Comparison of ENCODE assay signal across 22 cellular contexts in genomic region chr12:131918311-131919050, GRCh38.
"Had no signal": no experiment of that assay in that cellular context is flagged by ENCODE, and none has a peak within 500 bp of the region (broad histone marks: within the 10 kb centered on the region; RNA-seq: fewer than 3 reads in every experiment).

No MANE protein-coding gene starts in this region.

- H3K79me2 ChIP-seq: parathyroid adenoma had no signal

- H2AFZ ChIP-seq: parathyroid adenoma had no signal

- H3K27ac ChIP-seq: breast epithelium, esophagus squamous epithelium, neutrophil, parathyroid adenoma, spleen, tibial nerve, uterus had no signal

- H3K27me3 Mint-ChIP-seq: activated CD4-positive, alpha-beta T cell treated with anti-CD3 and anti-CD28 coated beads, Interleukin-2, amount 10 ng/mL, durations not matched to agents 7 days and 5 days; activated T-cell treated with anti-CD3 and anti-CD28 coated beads, Interleukin-2, amount 50 U/mL, for 24 hours; dendritic cell treated with granulocyte-macrophage colony-stimulating factor and Interleukin-4, amounts not matched to agents 40 ng/mL and 50 ng/mL, for 4 days; natural killer cell treated with Interleukin-12 subunit alpha and Interleukin-12 subunit beta and Interleukin-15 and Interleukin-18, amount 100 ng/mL, for 72 hours had no signal

- H3K4me3 ChIP-seq: breast epithelium, esophagus squamous epithelium, lung, spleen, tibial nerve, uterus had no signal

- H3K9me3 Mint-ChIP-seq: activated CD4-positive, alpha-beta T cell treated with anti-CD3 and anti-CD28 coated beads, Interleukin-2, amount 10 ng/mL, durations not matched to agents 7 days and 5 days; activated T-cell treated with anti-CD3 and anti-CD28 coated beads, Interleukin-2, amount 50 U/mL, for 24 hours; dendritic cell treated with granulocyte-macrophage colony-stimulating factor and Interleukin-4, amounts not matched to agents 40 ng/mL and 50 ng/mL, for 4 days; natural killer cell treated with Interleukin-12 subunit alpha and Interleukin-12 subunit beta and Interleukin-15 and Interleukin-18, amount 100 ng/mL, for 72 hours had no signal

- FAIRE-seq: astrocyte, endothelial cell of umbilical vein had no signal

- H3K36me3 ChIP-seq: uterus had no signal

- DNase-seq: activated CD4-positive, alpha-beta T cell treated with anti-CD3 and anti-CD28 coated beads, Interleukin-2, amount 10 ng/mL, durations not matched to agents 7 days and 5 days; activated CD8-positive, alpha-beta T cell treated with anti-CD3 and anti-CD28 coated beads, Interleukin-2, amount 10 ng/mL, durations not matched to agents 7 days and 5 days; activated naive CD4-positive, alpha-beta T cell treated with anti-CD3 and anti-CD28 coated beads, Interleukin-2, amount 50 U/mL, for 16 hours; activated T-cell treated with anti-CD3 and anti-CD28 coated beads, Interleukin-2, amount 50 U/mL, for 24 hours; effector CD8-positive, alpha-beta T cell; esophagus squamous epithelium; left colon; spleen; stimulated activated naive CD4-positive, alpha-beta T cell; T-helper 1 cell; T1000; uterus had no signal

- H3K4me3 Mint-ChIP-seq: activated CD4-positive, alpha-beta T cell treated with anti-CD3 and anti-CD28 coated beads, Interleukin-2, amount 10 ng/mL, durations not matched to agents 7 days and 5 days; activated CD8-positive, alpha-beta T cell treated with anti-CD3 and anti-CD28 coated beads, Interleukin-2, amount 10 ng/mL, durations not matched to agents 7 days and 5 days; activated T-cell treated with anti-CD3 and anti-CD28 coated beads, Interleukin-2, amount 50 U/mL, for 24 hours; dendritic cell treated with granulocyte-macrophage colony-stimulating factor and Interleukin-4, amounts not matched to agents 40 ng/mL and 50 ng/mL, for 4 days; natural killer cell treated with Interleukin-12 subunit alpha and Interleukin-12 subunit beta and Interleukin-15 and Interleukin-18, amount 100 ng/mL, for 72 hours had no signal

- H3K27me3 ChIP-seq: breast epithelium, esophagus squamous epithelium, neutrophil, spleen, tibial nerve, uterus had no signal

- H3K9me3 ChIP-seq: breast epithelium, esophagus squamous epithelium, neutrophil, spleen, tibial nerve, uterus had no signal

- H3K9ac ChIP-seq: parathyroid adenoma had no signal

- ATAC-seq: activated CD4-positive, CD25-positive, alpha-beta regulatory T cell treated with anti-CD3 and anti-CD28 coated beads, Interleukin-2, amount 50 U/mL, for 24 hours; activated CD8-positive, alpha-beta T cell treated with anti-CD3 and anti-CD28 coated beads, Interleukin-2, amount 10 ng/mL, durations not matched to agents 7 days and 5 days; left colon; natural killer cell treated with Interleukin-12 subunit alpha and Interleukin-12 subunit beta and Interleukin-15 and Interleukin-18, amount 100 ng/mL, for 72 hours had no signal

- H3K4me1 ChIP-seq: breast epithelium, parathyroid adenoma, uterus had no signal

- H3K4me1 Mint-ChIP-seq: activated CD4-positive, alpha-beta T cell treated with anti-CD3 and anti-CD28 coated beads, Interleukin-2, amount 10 ng/mL, durations not matched to agents 7 days and 5 days had no signal

- H3K36me3 Mint-ChIP-seq: natural killer cell treated with Interleukin-12 subunit alpha and Interleukin-12 subunit beta and Interleukin-15 and Interleukin-18, amount 100 ng/mL, for 72 hours had no signal

- H3K27ac Mint-ChIP-seq: activated CD4-positive, alpha-beta T cell treated with anti-CD3 and anti-CD28 coated beads, Interleukin-2, amount 10 ng/mL, durations not matched to agents 7 days and 5 days; activated CD8-positive, alpha-beta T cell treated with anti-CD3 and anti-CD28 coated beads, Interleukin-2, amount 10 ng/mL, durations not matched to agents 7 days and 5 days; activated T-cell treated with anti-CD3 and anti-CD28 coated beads, Interleukin-2, amount 50 U/mL, for 24 hours; dendritic cell treated with granulocyte-macrophage colony-stimulating factor and Interleukin-4, amounts not matched to agents 40 ng/mL and 50 ng/mL, for 4 days; natural killer cell treated with Interleukin-12 subunit alpha and Interleukin-12 subunit beta and Interleukin-15 and Interleukin-18, amount 100 ng/mL, for 72 hours had no signal
